In the genomic region with DNA sequence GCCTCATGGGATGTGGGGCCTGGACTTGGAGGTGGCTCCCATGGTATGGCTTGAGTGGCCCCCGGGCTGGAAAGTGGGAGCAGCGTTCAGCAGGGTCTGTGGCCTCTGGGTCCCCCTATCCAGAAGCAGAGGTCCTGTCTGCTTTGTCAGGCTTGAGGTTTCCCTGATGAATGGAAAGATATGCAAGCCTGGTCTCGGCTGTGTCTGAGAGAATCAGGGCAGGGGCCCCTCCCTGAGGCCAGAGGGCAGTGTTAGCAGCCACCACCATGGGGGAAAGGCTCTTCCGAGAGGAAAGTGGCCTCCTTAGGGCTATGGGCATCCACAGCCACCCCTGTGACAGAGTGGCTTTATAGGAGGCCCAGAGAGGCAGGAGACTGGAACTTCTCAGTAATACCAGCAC, we compare ENCODE assay signal across 1 cellular context.
TF ChIP-seq lines count a peak whose summit lies in the region.

No MANE protein-coding gene starts in this region.

TF ChIP-seq in K562, 482 proteins besides CTCF, POLR2A, EP300 and RAD21 (continued from another document):
- TF ChIP-seq ZNF12 (CRISPR knock-in tag; IDR thresholded peaks at IDR 0.05) (no peak), ARHGAP35 (IDR thresholded peaks at IDR 0.05; ENCODE audit: partially characterized antibody) (no peak)
